ENCODE assay signal across 18 cellular contexts in the genomic region with DNA sequence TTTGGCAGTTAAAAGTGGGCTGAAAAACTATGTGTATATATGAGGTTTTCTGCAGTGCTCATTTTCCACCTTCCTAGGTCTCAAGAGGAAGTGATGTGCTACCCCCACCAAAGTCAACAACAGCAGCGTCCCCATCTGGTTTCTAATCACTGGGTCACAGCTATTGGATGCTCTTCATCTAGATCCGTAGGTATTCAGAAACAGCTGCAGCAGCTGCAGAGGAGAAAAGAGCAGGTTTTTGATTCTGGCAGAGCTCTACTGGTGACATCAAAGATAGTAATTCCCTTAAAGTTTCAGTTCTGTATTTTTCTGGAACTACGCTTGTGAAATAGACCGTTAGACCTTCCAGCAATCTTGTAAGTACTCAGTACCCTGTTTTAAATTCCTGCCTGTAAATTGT.
A peak's percentile ranks its signal among the peaks of the same experiment; 100 is the strongest.
DNase-seq lines count a peak whose midpoint lies in the region; ATAC-seq lines count a peak whose summit lies in the region.
"Had no signal": no experiment of that assay in that cellular context is flagged by ENCODE, and none has a peak within 500 bp of the region (broad histone marks: within the 10 kb centered on the region; RNA-seq: fewer than 3 reads in every experiment).

No MANE protein-coding gene starts in this region.

- ATAC-seq in GM18909 (IDR thresholded peaks at IDR 0.05; ENCODE audit: poor library complexity, unreplicated experiment) (peak; percentile 64), HG02885 (IDR thresholded peaks at IDR 0.05; ENCODE audit: poor library complexity, unreplicated experiment) (peak; percentile 68), GM18873 (IDR thresholded peaks at IDR 0.05; ENCODE audit: low FRiP score, unreplicated experiment) (no peak)
- ATAC-seq: Right ventricle myocardium inferior had no signal

- DNase-seq in NOMO-1 (lab: John Stamatoyannopoulos, UW; ENCODE audit: unreplicated experiment in 2 of 2) = peak; percentile 60 to 86
- peak; percentile 5 for DNase-seq in medulla oblongata (ENCODE audit: extremely low spot score)
- DNase-seq in kidney glomerular epithelial cell (lab: John Stamatoyannopoulos, UW) = no peak
- no peak for DNase-seq in DMS 273 treated with DMSO at 0.1 percent for 48 hours (lab: John Stamatoyannopoulos, UW)
- DNase-seq in hypothalamus (lab: John Stamatoyannopoulos, UW) = no peak
- DNase-seq: activated CD4-positive, alpha-beta T cell treated with anti-CD3 and anti-CD28 coated beads, Interleukin-2, amount 50 U/mL, for 48 hours; BE2C; DMS79; foreskin melanocyte; KG1; NCI-H187; NCI-H748 treated with DMSO at 0.1 percent for 48 hours; stimulated activated CD4-positive, alpha-beta T cell treated with anti-CD3 and anti-CD28 coated beads, Interleukin-15, amount 100 ng/mL, for 24 hours; T1000 had no signal

Comparison
In these comparisons a context has a peak if more than half of its experiments do, and no peak if none do; other contexts are left out.
1. DNase-seq: peak in NOMO-1 (2 of 2) and medulla oblongata (single experiment); none in kidney glomerular epithelial cell (single experiment), DMS 273 treated with DMSO at 0.1 percent for 48 hours (single experiment) and hypothalamus (0 of 51).